In the genomic region with DNA sequence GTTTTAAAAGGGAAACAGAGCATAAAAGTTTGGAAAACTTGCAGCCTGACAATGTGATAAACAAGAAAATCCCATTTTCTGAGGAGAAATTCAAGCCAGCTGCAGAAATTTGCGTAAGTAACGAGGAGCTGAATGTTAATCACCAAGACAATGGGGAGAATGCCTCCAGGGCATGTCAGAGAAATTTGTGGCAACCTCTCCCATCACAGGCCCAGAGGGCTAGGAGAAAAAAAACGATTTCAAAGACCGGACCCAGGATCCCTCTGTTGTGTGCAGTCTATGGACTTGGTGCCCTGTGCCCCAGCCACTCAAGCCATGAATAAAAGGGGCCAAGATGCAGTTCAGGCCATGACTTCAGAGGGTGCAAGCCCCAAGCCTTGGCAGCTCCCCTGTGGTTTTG, we compare ENCODE assay signal across 6 cellular contexts.
"Had no signal": no experiment of that assay in that cellular context is flagged by ENCODE, and none has a peak within 500 bp of the region (broad histone marks: within the 10 kb centered on the region; RNA-seq: fewer than 3 reads in every experiment).

No MANE protein-coding gene starts in this region.

- H3K4me3 ChIP-seq: K562 had no signal

- DNase-seq: GOT3, H7, HCEC 1CT, IMR-90, KG1 had no signal

- ATAC-seq: K562 had no signal
